Comparison of ENCODE assay signal across 14 cellular contexts in genomic region chr19:48466571-48467325, GRCh38. TPM values are rescaled to one million over a fixed set of nuclear protein-coding genes. Genes with fewer than 3 reads are reported as not detected.
DNase-seq lines count a peak whose midpoint lies in the region; ATAC-seq, FAIRE-seq and TF ChIP-seq lines count a peak whose summit lies in the region.
"Had no signal": no experiment of that assay in that cellular context is flagged by ENCODE, and none has a peak within 500 bp of the region (broad histone marks: within the 10 kb centered on the region; RNA-seq: fewer than 3 reads in every experiment).

No MANE protein-coding gene starts in this region.

- H3K9me3 ChIP-seq in astrocyte (ENCODE audit: insufficient read depth, low read depth, low read length): no peaks in the 10 kb centered on the region
- no peaks in the 10 kb centered on the region for H3K9me3 ChIP-seq in SJCRH30 (replicated peaks)

- H3K4me3 Mint-ChIP-seq in astrocyte (ENCODE audit: unreplicated experiment): no peak overlapping the region
- H3K4me3 Mint-ChIP-seq: CD14-positive monocyte had no signal

- H3K27me3 Mint-ChIP-seq in astrocyte (ENCODE audit: low read depth, unreplicated experiment): no peaks in the 10 kb centered on the region

- no peak overlapping the region for H3K9ac ChIP-seq in astrocyte (ENCODE audit: low read length)

- peaks cover 20% of the 10 kb centered on the region for H3K36me3 Mint-ChIP-seq in astrocyte (ENCODE audit: low read depth, unreplicated experiment)

- ATAC-seq in HG03520 (IDR thresholded peaks at IDR 0.05; ENCODE audit: unreplicated experiment) (no peak), HG03378 (IDR thresholded peaks at IDR 0.05; ENCODE audit: unreplicated experiment) (no peak)
- ATAC-seq: left lobe of liver had no signal

- peaks cover 13% of the 10 kb centered on the region for H3K4me1 Mint-ChIP-seq in astrocyte (ENCODE audit: low read depth, unreplicated experiment)

- H3K79me2 ChIP-seq in astrocyte (ENCODE audit: insufficient read depth, low read length): peaks cover 21% of the 10 kb centered on the region

- peaks cover 24% of the 10 kb centered on the region for H3K4me1 ChIP-seq in astrocyte (ENCODE audit: insufficient read depth, low read length)
- no peaks in the 10 kb centered on the region for H3K4me1 ChIP-seq in SJCRH30

- FAIRE-seq in astrocyte (lab: Jason Lieb, UNC): peak; percentile 17

- H3K27ac ChIP-seq in astrocyte (ENCODE audit: low read depth, low read length) (no peak overlapping the region), SJCRH30 (no peak overlapping the region)
- H3K27ac ChIP-seq: hepatocyte had no signal

- TF ChIP-seq CTCF in AG10803 (conservative IDR thresholded peaks at IDR 0.05; ENCODE audit: low read length) (no peak), astrocyte (IDR thresholded peaks at IDR 0.05; ENCODE audit: insufficient read depth, low read depth, low read length) (no peak)

- no peak overlapping the region for H2AFZ ChIP-seq in astrocyte (ENCODE audit: low read depth, low read length)
- H2AFZ ChIP-seq: hepatocyte had no signal

- H3K36me3 ChIP-seq in astrocyte (ENCODE audit: insufficient read depth, low read length): peaks cover 13% of the 10 kb centered on the region
- H3K36me3 ChIP-seq in SJCRH30: peaks cover 7% of the 10 kb centered on the region; the same call in 1 of the 2 replicates

- H3K4me2 ChIP-seq in astrocyte (ENCODE audit: low read length): peak overlapping the region; percentile 31
- H3K4me2 ChIP-seq: hepatocyte had no signal

- DNase-seq in AG10803 (ENCODE audit: low read depth): peak; percentile 39
- DNase-seq in HT1080 (ENCODE audit: low read depth): peak; percentile 39
- DNase-seq in astrocyte (ENCODE audit: low read depth): peak; percentile 66
- DNase-seq in iris pigment epithelial cell (ENCODE audit: low read depth): peak; percentile 63
- DNase-seq in central memory CD4-positive, alpha-beta T cell: no peak
- no peak for DNase-seq in SJCRH30
- DNase-seq: activated CD4-positive, CD25-positive, alpha-beta regulatory T cell treated with anti-CD3 and anti-CD28 coated beads, Interleukin-2, amount 50 U/mL, for 72 hours; anterior cingulate cortex; SW 1271 had no signal

- H3K27me3 ChIP-seq in astrocyte (ENCODE audit: insufficient read depth, low read length) (no peaks in the 10 kb centered on the region), SJCRH30 (no peaks in the 10 kb centered on the region)
- H3K27me3 ChIP-seq: hepatocyte had no signal

- peaks cover 21% of the 10 kb centered on the region for H4K20me1 ChIP-seq in astrocyte (ENCODE audit: insufficient read depth, low read length)

- H3K4me3 ChIP-seq in AG10803 (ENCODE audit: low read length): no peak overlapping the region
- H3K4me3 ChIP-seq in astrocyte (ENCODE audit: insufficient read depth, low read depth, low read length): no peak overlapping the region
- H3K4me3 ChIP-seq in SJCRH30: no peak overlapping the region
- H3K4me3 ChIP-seq: hepatocyte had no signal

- peaks cover 5% of the 10 kb centered on the region for H3K9me3 Mint-ChIP-seq in astrocyte (ENCODE audit: unreplicated experiment)

- no peak overlapping the region for H3K27ac Mint-ChIP-seq in astrocyte (ENCODE audit: unreplicated experiment)

RNA-seq across cellular contexts. Expression of gene CYTH2, which starts 2.4 kb away (rescaled TPM):
- total RNA-seq in HT1080 (2014; rRNA removed; shearing (Covaris generic)): 38.1 and 44.3 TPM in 2 replicates
- 39.9 and 41.5 TPM in 2 replicates for polyA plus RNA-seq in HT1080 (2015; cell fraction: cytosol; rRNA removed)
- polyA plus RNA-seq in HT1080 (2015; cell fraction: nucleus; rRNA removed): 131 and 138 TPM in 2 replicates
- 62.4 and 67.1 TPM in 2 replicates for total RNA-seq in astrocyte
- total RNA-seq in SJCRH30 (2014; rRNA removed; shearing (Covaris generic)): 25.0 and 29.0 TPM in 2 replicates

RNA-seq across cellular contexts. Expression of gene KCNJ14, which starts 11.4 kb away (rescaled TPM):
- 0.40 and 0.79 TPM in 2 replicates for total RNA-seq in HT1080 (2014; rRNA removed; shearing (Covaris generic))
- polyA plus RNA-seq in HT1080 (2015; cell fraction: cytosol; rRNA removed): 0.79 and 0.88 TPM in 2 replicates
- polyA plus RNA-seq in HT1080 (2015; cell fraction: nucleus; rRNA removed): 3.6 and 4.4 TPM in 2 replicates
- total RNA-seq in astrocyte: 1.4 TPM in 2 replicates
- 0.41 and 0.57 TPM in 2 replicates for total RNA-seq in SJCRH30 (2014; rRNA removed; shearing (Covaris generic))

RNA-seq across cellular contexts. Expression of gene GRWD1, which starts 21.0 kb away (rescaled TPM):
- total RNA-seq in HT1080 (2014; rRNA removed; shearing (Covaris generic)): 97.2 and 113 TPM in 2 replicates
- 51.1 and 64.3 TPM in 2 replicates for polyA plus RNA-seq in HT1080 (2015; cell fraction: cytosol; rRNA removed)
- 54.8 and 56.9 TPM in 2 replicates for polyA plus RNA-seq in HT1080 (2015; cell fraction: nucleus; rRNA removed)
- 35.6 and 41.4 TPM in 2 replicates for total RNA-seq in astrocyte
- total RNA-seq in SJCRH30 (2014; rRNA removed; shearing (Covaris generic)): 40.4 and 44.6 TPM in 2 replicates

RNA-seq across cellular contexts. Expression of gene LMTK3, which starts 44.9 kb away (rescaled TPM):
- total RNA-seq in HT1080 (2014; rRNA removed; shearing (Covaris generic)): 0.05 TPM in 1 of 2 replicates, not detected in the other
- 0.06 and 0.08 TPM in 2 replicates for polyA plus RNA-seq in HT1080 (2015; cell fraction: cytosol; rRNA removed)
- polyA plus RNA-seq in HT1080 (2015; cell fraction: nucleus; rRNA removed): 0.07 and 0.20 TPM in 2 replicates
- total RNA-seq in astrocyte: 6.2 TPM in 2 replicates
- total RNA-seq in SJCRH30 (2014; rRNA removed; shearing (Covaris generic)): not detected in 2 replicates
- polyA plus RNA-seq: CD14-positive monocyte had no signal

Comparison
In these comparisons a context has a peak if more than half of its experiments do, and no peak if none do; other contexts are left out.
1. DNase-seq: peak in AG10803 (single experiment), HT1080 (single experiment), astrocyte (single experiment) and iris pigment epithelial cell (single experiment); none in central memory CD4-positive, alpha-beta T cell (single experiment) and SJCRH30 (0 of 2).